Comparison of ENCODE assay signal across 8 cellular contexts in the genomic region with DNA sequence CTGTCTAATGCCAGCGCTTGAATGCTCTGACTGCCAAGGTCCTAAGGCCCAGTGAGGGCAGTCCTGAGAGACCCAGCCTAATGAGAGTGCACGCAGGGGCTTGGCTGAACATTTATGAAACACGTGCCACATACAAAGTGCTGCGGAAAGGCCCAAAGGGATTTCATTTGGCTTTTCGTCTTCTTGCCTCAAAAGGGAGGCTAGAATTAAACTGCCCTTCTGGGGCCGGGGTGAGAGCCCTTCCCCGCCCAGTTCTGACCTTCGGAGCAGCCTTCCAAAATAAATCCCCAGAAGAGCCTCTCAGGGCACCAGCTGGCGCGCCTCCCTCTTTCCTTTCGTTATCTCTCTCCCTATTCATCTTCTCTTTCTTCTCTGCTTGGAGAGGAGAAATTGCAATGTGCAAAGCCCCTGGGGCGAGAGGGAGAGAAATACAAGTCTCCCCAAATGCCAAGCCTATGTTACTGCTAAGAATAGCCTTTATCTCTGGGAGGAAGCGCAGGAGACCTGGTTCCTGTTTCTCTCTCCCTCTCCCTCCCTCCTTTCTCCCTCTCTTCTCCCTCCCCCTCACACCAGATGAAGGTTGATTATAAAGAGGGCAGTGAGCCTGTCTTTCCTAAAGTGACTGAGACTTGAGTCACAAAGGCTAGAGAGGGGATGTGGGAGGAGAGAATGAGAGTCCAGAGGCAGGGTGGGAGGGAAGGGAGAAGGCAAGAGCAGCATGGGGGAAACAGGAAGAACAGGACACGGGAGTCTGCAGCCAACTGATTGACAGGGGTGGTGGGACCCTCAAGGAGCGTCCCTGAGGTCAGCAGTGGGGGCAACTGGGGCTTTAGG. TPM values are rescaled to one million over a fixed set of nuclear protein-coding genes. Genes with fewer than 3 reads are reported as not detected.
DNase-seq lines count a peak whose midpoint lies in the region; ATAC-seq and TF ChIP-seq lines count a peak whose summit lies in the region.

No MANE protein-coding gene starts in this region.

- H3K4me1 Mint-ChIP-seq in dendritic cell treated with granulocyte-macrophage colony-stimulating factor and Interleukin-4, amounts not matched to agents 40 ng/mL and 50 ng/mL, for 4 days (ENCODE audit: low read depth) = peaks cover 16% of the 10 kb centered on the region

- H3K4me2 ChIP-seq in DOHH2 (ENCODE audit: low read length) = peak overlapping the region; percentile 96

- H3K79me2 ChIP-seq in DOHH2 (ENCODE audit: control insufficient read depth, low read length) = no peaks in the 10 kb centered on the region

- H3K9me3 ChIP-seq in DOHH2 (ENCODE audit: control insufficient read depth, insufficient read depth, low read length) (no peaks in the 10 kb centered on the region), SJSA1 (replicated peaks) (no peaks in the 10 kb centered on the region), lung (ENCODE audit: control insufficient read depth in 2 of 2, insufficient read depth in 1 of 2, low read length in 1 of 2) (no peaks in the 10 kb centered on the region), thyroid gland (no peaks in the 10 kb centered on the region)

- no peaks in the 10 kb centered on the region for H3F3A ChIP-seq in DOHH2 (ENCODE audit: control insufficient read depth, insufficient read depth)

- H3K36me3 ChIP-seq in DOHH2 (ENCODE audit: control insufficient read depth, low read length) (no peaks in the 10 kb centered on the region), SJSA1 (no peaks in the 10 kb centered on the region), lung (ENCODE audit: control insufficient read depth in 2 of 2, insufficient read depth in 2 of 2, low read length in 2 of 2) (no peaks in the 10 kb centered on the region), thyroid gland (no peaks in the 10 kb centered on the region)

- peaks cover 5% of the 10 kb centered on the region for H3K27me3 Mint-ChIP-seq in dendritic cell treated with granulocyte-macrophage colony-stimulating factor and Interleukin-4, amounts not matched to agents 40 ng/mL and 50 ng/mL, for 4 days

- H3K4me1 ChIP-seq in DOHH2 (ENCODE audit: control insufficient read depth, low read length) (peaks cover 15% of the 10 kb centered on the region), SJSA1 (replicated peaks) (peaks cover 25% of the 10 kb centered on the region), lung (ENCODE audit: control insufficient read depth in 2 of 2, insufficient read depth in 2 of 2, low read length in 2 of 2) (peaks cover 2 to 14% of the 10 kb centered on the region in 2 donors), thyroid gland (peaks cover 0 to 12% of the 10 kb centered on the region in 2 donors)

- DNase-seq in HL-60 (ENCODE audit: low read depth in 1 of 2, low spot score in 1 of 2) (peak; percentile 53 to 55), SJSA1 (ENCODE audit: low read depth in 1 of 2, low spot score in 2 of 2) (peak; percentile 74 to 84), lung (ENCODE audit: low spot score) (no peak), thyroid gland (peak; percentile 4 to 15)
- no peak for DNase-seq in activated CD8-positive, alpha-beta memory T cell treated with anti-CD3 and anti-CD28 coated beads, Interleukin-2, amount 50 U/mL, for 4 hours

- peak overlapping the region; percentile 62 for H3K4me3 Mint-ChIP-seq in dendritic cell treated with granulocyte-macrophage colony-stimulating factor and Interleukin-4, amounts not matched to agents 40 ng/mL and 50 ng/mL, for 4 days

- H3K27ac Mint-ChIP-seq in dendritic cell treated with granulocyte-macrophage colony-stimulating factor and Interleukin-4, amounts not matched to agents 40 ng/mL and 50 ng/mL, for 4 days = peak overlapping the region; percentile 63

- no peak for TF ChIP-seq CTCF in DOHH2 (IDR thresholded peaks at IDR 0.05; ENCODE audit: low read depth, low read length, poor library complexity, severe bottlenecking)
- no peak for TF ChIP-seq CTCF in HL-60 (IDR thresholded peaks at IDR 0.05; ENCODE audit: insufficient read depth, low read length)
- no peak for TF ChIP-seq CTCF in lung (IDR thresholded peaks at IDR 0.05; ENCODE audit: control extremely low read depth, extremely low read depth)
- no peak for TF ChIP-seq CTCF in thyroid gland (IDR thresholded peaks at IDR 0.05)

- H3K4me3 ChIP-seq in DOHH2 (ENCODE audit: low read length) (peak overlapping the region; percentile 36), HL-60 (replicated peaks; ENCODE audit: insufficient read depth, low read length) (peak overlapping the region; percentile 43), SJSA1 (peak overlapping the region; percentile 42), lung (no peak overlapping the region), thyroid gland (replicated peaks in 1 of 3) (peak overlapping the region in 1 of 3 donors; percentile 29)

- no peak overlapping the region for H3K27ac ChIP-seq in DOHH2 (ENCODE audit: low read depth, low read length)
- peak overlapping the region; percentile 34 for H3K27ac ChIP-seq in HL-60 (replicated peaks)
- peak overlapping the region; percentile 88 for H3K27ac ChIP-seq in SJSA1
- H3K27ac ChIP-seq in lung (ENCODE audit: low read depth in 1 of 2, low read length in 1 of 2) = peak overlapping the region; percentile 44 to 92
- H3K27ac ChIP-seq in thyroid gland = peak overlapping the region in 2 of 3 donors; percentile 39 to 55

- H3K9me3 Mint-ChIP-seq in dendritic cell treated with granulocyte-macrophage colony-stimulating factor and Interleukin-4, amounts not matched to agents 40 ng/mL and 50 ng/mL, for 4 days = no peaks in the 10 kb centered on the region

- H4K20me1 ChIP-seq in DOHH2 (ENCODE audit: control insufficient read depth, insufficient read depth, low read depth, low read length) = no peaks in the 10 kb centered on the region

- H3K36me3 Mint-ChIP-seq in dendritic cell treated with granulocyte-macrophage colony-stimulating factor and Interleukin-4, amounts not matched to agents 40 ng/mL and 50 ng/mL, for 4 days (ENCODE audit: low read depth) = no peaks in the 10 kb centered on the region

- WGBS in lung, 2 donors = 5 to 9% methylated on average over 15 of the region's 15 CpGs
- WGBS in thyroid gland, 2 donors = 25 to 27% methylated on average over 15 of the region's 15 CpGs

- no peak for TF ChIP-seq POLR2A in thyroid gland (IDR thresholded peaks at IDR 0.05)

- ATAC-seq in GM21447 (IDR thresholded peaks at IDR 0.05; ENCODE audit: unreplicated experiment) (peak; percentile 36), lung (ENCODE audit: insufficient read depth, low FRiP score) (peak; percentile 27)

- intact Hi-C loops in dendritic cell treated with granulocyte-macrophage colony-stimulating factor and Interleukin-4, amounts not matched to agents 40 ng/mL and 50 ng/mL, for 4 days (cut with micrococcal nuclease) = loop anchor here (1.0 to 10.0 kb wide), 4 partner anchors 141 to 667 kb away; no protein-coding TSS in a partner anchor
- intact Hi-C loops in thyroid gland (cut with DNase I) = loop anchor here (2.0 to 10.0 kb wide), 3 partner anchors 142 to 235 kb away; partner anchors contain the start of gene LRRC58

- H3K27me3 ChIP-seq in DOHH2 (ENCODE audit: control insufficient read depth, low read length) (peaks cover 17% of the 10 kb centered on the region), HL-60 (ENCODE audit: insufficient read depth, poor library complexity, severe bottlenecking) (no peaks in the 10 kb centered on the region), SJSA1 (replicated peaks) (no peaks in the 10 kb centered on the region), lung (ENCODE audit: control insufficient read depth, insufficient read depth) (no peaks in the 10 kb centered on the region), thyroid gland (no peaks in the 10 kb centered on the region)

- H3K9me2 ChIP-seq in DOHH2 (replicated peaks; ENCODE audit: control insufficient read depth, low read length) = no peaks in the 10 kb centered on the region

RNA-seq across cellular contexts. Expression of gene NDUFB4, which starts 36.7 kb away (rescaled TPM):
- total RNA-seq in SJSA1 (2014; rRNA removed; shearing (Covaris generic)) = 84.1 and 135 TPM in 2 replicates
- total RNA-seq in lung (10 to 100 TPM; 73.4 to 86.8 TPM), thyroid gland (100 to 1,000 TPM in 3 of 4 donors, 10 to 100 TPM in 1; 91.5 to 158 (median 118) TPM)
- 100 to 1,000 TPM; 119 to 341 TPM for polyA plus RNA-seq in lung

Comparison
In these comparisons a context has a peak if more than half of its experiments do, and no peak if none do; other contexts are left out.
1. DNase-seq: peak in HL-60 (2 of 2), SJSA1 (2 of 2) and thyroid gland (2 of 2); none in lung (single experiment) and activated CD8-positive, alpha-beta memory T cell treated with anti-CD3 and anti-CD28 coated beads, Interleukin-2, amount 50 U/mL, for 4 hours (single experiment).